1 cellular context compared by ENCODE assay signal in genomic region chr22:33631777-33632176, GRCh38.
A peak's percentile ranks its signal among the peaks of the same experiment; 100 is the strongest.
TF ChIP-seq lines count a peak whose summit lies in the region.

No MANE protein-coding gene starts in this region.

TF ChIP-seq in HepG2, 621 proteins besides CTCF, POLR2A, EP300 and RAD21 (continued from another document):
- TF ChIP-seq ATF6 (CRISPR knock-in tag; conservative IDR thresholded peaks at IDR 0.05) (no peak), POGZ (CRISPR knock-in tag; IDR thresholded peaks at IDR 0.05) (peak; percentile 41), ZNF18 (CRISPR knock-in tag; IDR thresholded peaks at IDR 0.05; ENCODE audit: insufficient replicate concordance) (no peak), EZH2 (conservative IDR thresholded peaks at IDR 0.05; ENCODE audit: low read depth, low read length) (no peak)
